Comparison of ENCODE assay signal across 8 cellular contexts in the genomic region with DNA sequence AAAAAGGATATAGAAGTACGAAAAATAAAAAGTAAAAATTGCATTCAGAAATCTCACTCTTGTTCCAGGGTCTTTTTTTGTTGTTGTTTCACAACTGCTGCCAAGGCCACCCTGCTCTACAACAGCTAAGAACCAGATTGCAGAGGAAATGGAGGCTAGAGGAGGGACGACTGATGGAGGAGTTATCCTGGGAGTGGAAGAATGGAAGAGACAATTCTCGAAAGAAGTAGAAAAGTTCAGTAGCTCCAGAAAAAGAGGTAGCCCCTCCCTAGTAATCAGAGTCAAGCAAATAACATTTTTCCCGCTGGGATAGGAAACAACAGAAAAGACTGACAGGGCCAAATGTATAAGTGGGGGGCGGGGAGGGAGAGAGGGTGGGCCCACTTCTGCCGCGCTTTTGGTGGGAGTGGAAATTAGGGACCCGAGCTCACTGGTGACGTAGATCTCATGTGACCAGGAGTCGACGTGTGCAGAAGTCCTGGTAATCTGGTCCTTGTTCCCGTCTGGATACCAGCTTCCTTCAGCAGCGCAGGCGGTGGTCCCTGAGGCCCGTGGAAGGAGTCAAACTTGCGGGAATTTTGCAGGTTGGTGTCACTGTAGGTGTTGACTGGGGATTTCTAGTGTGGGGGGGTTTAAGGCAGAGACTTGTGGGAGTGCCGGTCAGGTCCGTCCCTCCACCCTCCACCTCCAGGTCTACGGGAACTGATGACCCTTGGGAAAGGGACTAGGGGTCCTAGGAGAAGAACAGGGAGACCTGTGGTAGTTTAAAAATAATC. TPM values are rescaled to one million over a fixed set of nuclear protein-coding genes. Genes with fewer than 3 reads are reported as not detected.
A peak's percentile ranks its signal among the peaks of the same experiment; 100 is the strongest.
DNase-seq lines count a peak whose midpoint lies in the region; ATAC-seq and TF ChIP-seq lines count a peak whose summit lies in the region.

A gene with protein sequence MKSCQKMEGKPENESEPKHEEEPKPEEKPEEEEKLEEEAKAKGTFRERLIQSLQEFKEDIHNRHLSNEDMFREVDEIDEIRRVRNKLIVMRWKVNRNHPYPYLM (plus strand): TSS at position 484 of the 776 bp plus-strand sequence. CDS start 1,179 bp downstream, outside the sequence.

- H3K4me3 ChIP-seq in AG10803 (ENCODE audit: low read length) (peak within 1 kb of the TSS; percentile 84), body of pancreas (peak within 1 kb of the TSS; percentile 15 to 34)

- peaks cover 4% of the 10 kb centered on the region for H3K4me1 ChIP-seq in body of pancreas

- peak within 1 kb of the TSS; percentile 25 to 91 (median 88) for H3K27ac ChIP-seq in body of pancreas

- H3K36me3 ChIP-seq in body of pancreas (replicated peaks in 1 of 2; ENCODE audit: insufficient read depth in 1 of 2, low read depth in 2 of 2) = no peaks in the 10 kb centered on the region

- no peaks in the 10 kb centered on the region for H3K9me3 ChIP-seq in body of pancreas

- DNase-seq in AG10803 (ENCODE audit: low read depth) = peak; percentile 68
- peak; percentile 52 for DNase-seq in NCI-H460 (ENCODE audit: extremely low read depth, low read depth)
- peak; percentile 51 to 73 (median 67) for DNase-seq in body of pancreas
- peak; percentile 10 to 25 for DNase-seq in hippocampal formation (lab: John Stamatoyannopoulos, UW)
- DNase-seq in pons (ENCODE audit: low spot score) = peak; percentile 65
- no peak for DNase-seq in SKM-1 (lab: John Stamatoyannopoulos, UW; ENCODE audit: unreplicated experiment)

- WGBS in body of pancreas, 2 donors = 4% methylated on average over 11 to 19 of the region's 19 CpGs

- intact Hi-C loops in body of pancreas (cut with DNase I) = no loop called here

- TF ChIP-seq POLR2A in body of pancreas (IDR thresholded peaks at IDR 0.05) = peak; percentile 48 to 91 (median 86)

- peak; percentile 61 for ATAC-seq in GM21447 (IDR thresholded peaks at IDR 0.05; ENCODE audit: unreplicated experiment)
- ATAC-seq in body of pancreas = peak; percentile 93
- no peak for ATAC-seq in HG03045 (IDR thresholded peaks at IDR 0.05; ENCODE audit: unreplicated experiment)

- TF ChIP-seq CTCF in AG10803 (conservative IDR thresholded peaks at IDR 0.05; ENCODE audit: low read length) (no peak), body of pancreas (IDR thresholded peaks at IDR 0.05) (no peak)

- H3K27me3 ChIP-seq in body of pancreas = no peaks in the 10 kb centered on the region

RNA-seq across cellular contexts. Expression of the gene that starts here (rescaled TPM):
- total RNA-seq in NCI-H460 (2014; rRNA removed; shearing (Covaris generic)) = 143 TPM in 2 replicates
- 87.3 and 108 TPM in 2 replicates for polyA plus RNA-seq in NCI-H460 (2014; cell fraction: nucleus; rRNA removed)
- total RNA-seq in body of pancreas = 10 to 100 TPM; 22.3 to 37.9 TPM
